Comparison of ENCODE assay signal across 16 cellular contexts in genomic region chr13:25859528-25859927, GRCh38.
DNase-seq lines count a peak whose midpoint lies in the region; ATAC-seq and TF ChIP-seq lines count a peak whose summit lies in the region.
"Had no signal": no experiment of that assay in that cellular context is flagged by ENCODE, and none has a peak within 500 bp of the region (broad histone marks: within the 10 kb centered on the region; RNA-seq: fewer than 3 reads in every experiment).

No MANE protein-coding gene starts in this region.

- H3K9me3 Mint-ChIP-seq in osteocyte (ENCODE audit: unreplicated experiment): no peaks in the 10 kb centered on the region
- peaks cover 0 to 2% (median 0%) of the 10 kb centered on the region in 9 donors for H3K9me3 Mint-ChIP-seq in naive thymus-derived CD8-positive, alpha-beta T cell
- H3K9me3 Mint-ChIP-seq: CD4-positive, alpha-beta memory T cell had no signal

- no peak overlapping the region for H2AFZ ChIP-seq in PC-3 (ENCODE audit: low read length)

- BruUV-seq in PC-3 (replicated peaks; lab: Mats Ljungman, UMichigan): no TSS peak

- H3K36me3 ChIP-seq in PC-3 (ENCODE audit: low read depth, low read length) (no peaks in the 10 kb centered on the region), RWPE2 (ENCODE audit: low read depth) (no peaks in the 10 kb centered on the region), upper lobe of right lung (no peaks in the 10 kb centered on the region), lower lobe of right lung (no peaks in the 10 kb centered on the region)
- H3K36me3 ChIP-seq: HAP-1 had no signal

- peak; percentile 80 for DNase-seq in PC-3
- no peak for DNase-seq in RWPE2 (ENCODE audit: low spot score)
- DNase-seq in epithelial cell of prostate (ENCODE audit: low read depth, low spot score): no peak
- DNase-seq in osteocyte (ENCODE audit: extremely low spot score, unreplicated experiment): no peak
- DNase-seq in naive thymus-derived CD8-positive, alpha-beta T cell: no peak
- DNase-seq in upper lobe of right lung: no peak
- no peak for DNase-seq in lower lobe of right lung
- DNase-seq: C1 segment of cervical spinal cord; Calu3; CD4-positive, alpha-beta memory T cell; COR-L47; DMS79 treated with DMSO at 0.1 percent for 48 hours; GF-D8; GOT3; HFFc6 had no signal

- H3K4me1 Mint-ChIP-seq in osteocyte (ENCODE audit: unreplicated experiment): peaks cover 33% of the 10 kb centered on the region
- H3K4me1 Mint-ChIP-seq in naive thymus-derived CD8-positive, alpha-beta T cell: peaks cover 0 to 4% (median 1%) of the 10 kb centered on the region in 4 donors
- H3K4me1 Mint-ChIP-seq: CD4-positive, alpha-beta memory T cell had no signal

- H3K4me3 Mint-ChIP-seq in osteocyte (ENCODE audit: unreplicated experiment): no peak overlapping the region
- no peak overlapping the region for H3K4me3 Mint-ChIP-seq in naive thymus-derived CD8-positive, alpha-beta T cell
- H3K4me3 Mint-ChIP-seq: CD4-positive, alpha-beta memory T cell; HFFc6 had no signal

- H3K4me1 ChIP-seq in PC-3 (ENCODE audit: insufficient read depth, low read length) (peaks cover 47% of the 10 kb centered on the region), RWPE2 (ENCODE audit: insufficient read depth, poor library complexity, severe bottlenecking) (peaks cover 30% of the 10 kb centered on the region), upper lobe of right lung (no peaks in the 10 kb centered on the region), lower lobe of right lung (no peaks in the 10 kb centered on the region)

- H3K9me3 ChIP-seq in PC-3 (ENCODE audit: low read length) (no peaks in the 10 kb centered on the region), RWPE2 (ENCODE audit: severe bottlenecking) (no peaks in the 10 kb centered on the region), upper lobe of right lung (no peaks in the 10 kb centered on the region), lower lobe of right lung (no peaks in the 10 kb centered on the region)
- H3K9me3 ChIP-seq: HAP-1 had no signal

- POLR2A ChIA-PET in PC-3 (lab: Charles Lee; ENCODE audit: unreplicated experiment): interaction anchor here (0.7 kb wide), 1 partner anchor 42 kb away, joined by 19 read pairs; no protein-coding TSS in a partner anchor
- POLR2A ChIA-PET in naive thymus-derived CD8-positive, alpha-beta T cell (lab: Charles Lee): no interaction called here

- peaks cover 10% of the 10 kb centered on the region for H3F3A ChIP-seq in PC-3 (ENCODE audit: low read length, unreplicated experiment)

- H3K27me3 ChIP-seq in PC-3 (ENCODE audit: low read length) (no peaks in the 10 kb centered on the region), RWPE2 (ENCODE audit: insufficient read depth, poor library complexity, severe bottlenecking) (no peaks in the 10 kb centered on the region), upper lobe of right lung (no peaks in the 10 kb centered on the region), lower lobe of right lung (ENCODE audit: low read depth) (no peaks in the 10 kb centered on the region)

- TF ChIP-seq CTCF in PC-3 (conservative IDR thresholded peaks at IDR 0.05; ENCODE audit: low read depth, low read length): no peak
- TF ChIP-seq CTCF in RWPE2 (IDR thresholded peaks at IDR 0.05; ENCODE audit: poor library complexity, severe bottlenecking): no peak
- no peak for TF ChIP-seq CTCF in osteocyte (IDR thresholded peaks at IDR 0.05)
- TF ChIP-seq CTCF in upper lobe of right lung (IDR thresholded peaks at IDR 0.05): no peak
- no peak for TF ChIP-seq CTCF in lower lobe of right lung (IDR thresholded peaks at IDR 0.05)

- H3K4me3 ChIP-seq in PC-3 (ENCODE audit: low read length) (no peak overlapping the region; the same call in 1 of the 2 replicates), RWPE2 (ENCODE audit: severe bottlenecking) (no peak overlapping the region), upper lobe of right lung (no peak overlapping the region), lower lobe of right lung (no peak overlapping the region)
- H3K4me3 ChIP-seq: HAP-1 had no signal

- CTCF ChIA-PET in PC-3 (lab: Charles Lee): no interaction called here

- no peaks in the 10 kb centered on the region for H3K27me3 Mint-ChIP-seq in osteocyte (ENCODE audit: unreplicated experiment)
- peaks cover 0 to 2% (median 0%) of the 10 kb centered on the region in 5 donors for H3K27me3 Mint-ChIP-seq in naive thymus-derived CD8-positive, alpha-beta T cell

- peak overlapping the region; percentile 65 for H3K4me2 ChIP-seq in PC-3 (ENCODE audit: low read length)

- peak overlapping the region; percentile 59 for H3K9ac ChIP-seq in PC-3 (ENCODE audit: low read length)

- H3K27ac ChIP-seq in PC-3 (ENCODE audit: low read length) (peak overlapping the region; percentile 89), RWPE2 (ENCODE audit: poor library complexity, severe bottlenecking) (peak overlapping the region; percentile 96), epithelial cell of prostate (peak overlapping the region; percentile 30), upper lobe of right lung (no peak overlapping the region), lower lobe of right lung (no peak overlapping the region)

- H4K20me1 ChIP-seq in PC-3 (ENCODE audit: low read length): no peaks in the 10 kb centered on the region

- ATAC-seq in PC-3: peak; percentile 53
- ATAC-seq in RWPE2 (ENCODE audit: low read depth): peak; percentile 79
- ATAC-seq in naive thymus-derived CD8-positive, alpha-beta T cell: no peak
- no peak for ATAC-seq in upper lobe of right lung
- ATAC-seq in lower lobe of right lung: no peak

- no peaks in the 10 kb centered on the region for H3K9me2 ChIP-seq in PC-3 (replicated peaks; ENCODE audit: low read length)

- peak overlapping the region; percentile 29 for H3K27ac Mint-ChIP-seq in osteocyte (ENCODE audit: unreplicated experiment)
- no peak overlapping the region for H3K27ac Mint-ChIP-seq in naive thymus-derived CD8-positive, alpha-beta T cell
- H3K27ac Mint-ChIP-seq: CD4-positive, alpha-beta memory T cell; HFFc6 had no signal

- H3K36me3 Mint-ChIP-seq in osteocyte (ENCODE audit: unreplicated experiment): no peaks in the 10 kb centered on the region
- H3K36me3 Mint-ChIP-seq in naive thymus-derived CD8-positive, alpha-beta T cell: no peaks in the 10 kb centered on the region
- H3K36me3 Mint-ChIP-seq: CD4-positive, alpha-beta memory T cell had no signal

- no peaks in the 10 kb centered on the region for H3K79me2 ChIP-seq in PC-3 (ENCODE audit: low read length)

- intact Hi-C loops in PC-3 (cut with micrococcal nuclease): no loop called here
- intact Hi-C loops in upper lobe of right lung (cut with DNase I): no loop called here
- intact Hi-C loops in lower lobe of right lung (cut with DNase I): no loop called here

Comparison
In these comparisons a context has a peak if more than half of its experiments do, and no peak if none do; other contexts are left out.
1. ATAC-seq: peak in PC-3 (single experiment) and RWPE2 (single experiment); none in naive thymus-derived CD8-positive, alpha-beta T cell (0 of 2), upper lobe of right lung (single experiment) and lower lobe of right lung (0 of 2).
2. H3K27ac ChIP-seq: peak in PC-3 (single experiment), RWPE2 (single experiment) and epithelial cell of prostate (single experiment); none in upper lobe of right lung (single experiment) and lower lobe of right lung (single experiment).